In genomic region chr19:1239796-1240737, GRCh38 we compare ENCODE assay signal across 1 cellular context.
TF ChIP-seq lines count a peak whose summit lies in the region.

No MANE protein-coding gene starts in this region.

TF ChIP-seq in HEK293, 187 proteins besides CTCF, POLR2A, EP300 and RAD21 (continued from another document):
- no peak for TF ChIP-seq ZNF138 (tag by site-specific recombination; IDR thresholded peaks at IDR 0.05; ENCODE audit: borderline replicate concordance)
- peak; percentile 61 for TF ChIP-seq ZBTB26 (tag by site-specific recombination; optimal IDR thresholded peaks at IDR 0.05)
- TF ChIP-seq ZNF600 (tag by site-specific recombination; IDR thresholded peaks at IDR 0.05), result peak; percentile 79
- TF ChIP-seq ZBTB7A (tag by site-specific recombination; IDR thresholded peaks at IDR 0.05; ENCODE audit: low read depth), result no peak
- 0 out of 2 replicates have a peak, but pooled peaks have one; percentile 26 for TF ChIP-seq KLF1 (tag by site-specific recombination; IDR thresholded peaks at IDR 0.05)
- peak; percentile 91; the same call in 1 of the 2 replicates for TF ChIP-seq IKZF3 (tag by site-specific recombination; IDR thresholded peaks at IDR 0.05)
- TF ChIP-seq ZNF660 (tag by site-specific recombination; IDR thresholded peaks at IDR 0.05), result peak; percentile 88; the same call in 1 of the 2 replicates
- TF ChIP-seq ZSCAN30 (tag by site-specific recombination; IDR thresholded peaks at IDR 0.05), result peak; percentile 84
